22 cellular contexts compared by ENCODE assay signal in genomic region chr3:78589778-78590177, GRCh38.
"Had no signal": no experiment of that assay in that cellular context is flagged by ENCODE, and none has a peak within 500 bp of the region (broad histone marks: within the 10 kb centered on the region; RNA-seq: fewer than 3 reads in every experiment).

No MANE protein-coding gene starts in this region.

- H3K27me3 ChIP-seq: stomach, vagina had no signal

- ATAC-seq: activated CD8-positive, alpha-beta memory T cell treated with anti-CD3 and anti-CD28 coated beads, Interleukin-2, amount 10 ng/mL, durations not matched to agents 7 days and 5 days; activated T-helper 17 cell treated with anti-CD3 and anti-CD28 coated beads, Interleukin-2, amount 50 U/mL, for 72 hours; left ventricle myocardium superior; natural killer cell; sciatic nerve; stimulated activated effector memory CD8-positive, alpha-beta T cell treated with anti-CD3 and anti-CD28 coated beads, Interleukin-12 subunit alpha, Interleukin-12 subunit beta, amount 100 ng/mL, for 72 hours had no signal

- H3K27ac Mint-ChIP-seq: activated CD4-positive, alpha-beta memory T cell treated with anti-CD3 and anti-CD28 coated beads, Interleukin-2, amount 10 ng/mL, durations not matched to agents 7 days and 5 days; activated CD8-positive, alpha-beta memory T cell treated with anti-CD3 and anti-CD28 coated beads, Interleukin-2, amount 10 ng/mL, durations not matched to agents 7 days and 5 days; activated naive CD4-positive, alpha-beta T cell treated with anti-CD3 and anti-CD28 coated beads for 36 hours; activated T-helper 17 cell treated with anti-CD3 and anti-CD28 coated beads, Interleukin-2, amount 50 U/mL, for 72 hours; brain; memory B cell; natural killer cell; stimulated activated effector memory CD8-positive, alpha-beta T cell treated with anti-CD3 and anti-CD28 coated beads, Interleukin-12 subunit alpha, Interleukin-12 subunit beta, amount 100 ng/mL, for 72 hours had no signal

- H3K36me3 ChIP-seq: stomach, vagina had no signal

- H3K4me1 ChIP-seq: stomach, vagina had no signal

- H3K27me3 Mint-ChIP-seq: activated CD4-positive, alpha-beta memory T cell treated with anti-CD3 and anti-CD28 coated beads, Interleukin-2, amount 10 ng/mL, durations not matched to agents 7 days and 5 days; activated CD8-positive, alpha-beta memory T cell treated with anti-CD3 and anti-CD28 coated beads, Interleukin-2, amount 10 ng/mL, durations not matched to agents 7 days and 5 days; activated T-helper 17 cell treated with anti-CD3 and anti-CD28 coated beads, Interleukin-2, amount 50 U/mL, for 72 hours; memory B cell had no signal

- H3K4me1 Mint-ChIP-seq: activated CD4-positive, alpha-beta memory T cell treated with anti-CD3 and anti-CD28 coated beads, Interleukin-2, amount 10 ng/mL, durations not matched to agents 7 days and 5 days; activated CD8-positive, alpha-beta memory T cell treated with anti-CD3 and anti-CD28 coated beads, Interleukin-2, amount 10 ng/mL, durations not matched to agents 7 days and 5 days; activated T-helper 17 cell treated with anti-CD3 and anti-CD28 coated beads, Interleukin-2, amount 50 U/mL, for 72 hours; memory B cell; natural killer cell; stimulated activated effector memory CD8-positive, alpha-beta T cell treated with anti-CD3 and anti-CD28 coated beads, Interleukin-12 subunit alpha, Interleukin-12 subunit beta, amount 100 ng/mL, for 72 hours had no signal

- DNase-seq: activated CD4-positive, alpha-beta memory T cell treated with anti-CD3 and anti-CD28 coated beads, Interleukin-2, amount 10 ng/mL, durations not matched to agents 7 days and 5 days; activated CD4-positive, alpha-beta T cell treated with anti-CD3 and anti-CD28 coated beads for 48 hours; activated CD4-positive, CD25-positive, alpha-beta regulatory T cell; activated CD8-positive, alpha-beta memory T cell treated with anti-CD3 and anti-CD28 coated beads, Interleukin-2, amount 10 ng/mL, durations not matched to agents 7 days and 5 days; activated naive CD4-positive, alpha-beta T cell treated with anti-CD3 and anti-CD28 coated beads for 36 hours; activated T-cell treated with anti-CD3 and anti-CD28 coated beads, Interleukin-2, amount 50 U/mL, for 1 hour; caudate nucleus; erythroblast; hypothalamus; left ventricle myocardium superior; natural killer cell; nucleus accumbens; stimulated activated CD4-positive, alpha-beta T cell treated with anti-CD3 and anti-CD28 coated beads, Interleukin-4, amount 100 ng/mL, for 1 hour; stomach; trophoblast cell had no signal

- H3K4me3 Mint-ChIP-seq: activated CD4-positive, alpha-beta memory T cell treated with anti-CD3 and anti-CD28 coated beads, Interleukin-2, amount 10 ng/mL, durations not matched to agents 7 days and 5 days; activated CD8-positive, alpha-beta memory T cell treated with anti-CD3 and anti-CD28 coated beads, Interleukin-2, amount 10 ng/mL, durations not matched to agents 7 days and 5 days; activated naive CD4-positive, alpha-beta T cell treated with anti-CD3 and anti-CD28 coated beads for 36 hours; activated T-helper 17 cell treated with anti-CD3 and anti-CD28 coated beads, Interleukin-2, amount 50 U/mL, for 72 hours; memory B cell; natural killer cell; stimulated activated effector memory CD8-positive, alpha-beta T cell treated with anti-CD3 and anti-CD28 coated beads, Interleukin-12 subunit alpha, Interleukin-12 subunit beta, amount 100 ng/mL, for 72 hours had no signal

- H3K4me3 ChIP-seq: smooth muscle cell, stomach, vagina had no signal

- H3K36me3 Mint-ChIP-seq: activated CD8-positive, alpha-beta memory T cell treated with anti-CD3 and anti-CD28 coated beads, Interleukin-2, amount 10 ng/mL, durations not matched to agents 7 days and 5 days; memory B cell; natural killer cell; stimulated activated effector memory CD8-positive, alpha-beta T cell treated with anti-CD3 and anti-CD28 coated beads, Interleukin-12 subunit alpha, Interleukin-12 subunit beta, amount 100 ng/mL, for 72 hours had no signal

- H3K9me3 ChIP-seq: stomach, vagina had no signal

- H3K27ac ChIP-seq: stomach, vagina had no signal
